24 cellular contexts compared by ENCODE assay signal in the genomic region with DNA sequence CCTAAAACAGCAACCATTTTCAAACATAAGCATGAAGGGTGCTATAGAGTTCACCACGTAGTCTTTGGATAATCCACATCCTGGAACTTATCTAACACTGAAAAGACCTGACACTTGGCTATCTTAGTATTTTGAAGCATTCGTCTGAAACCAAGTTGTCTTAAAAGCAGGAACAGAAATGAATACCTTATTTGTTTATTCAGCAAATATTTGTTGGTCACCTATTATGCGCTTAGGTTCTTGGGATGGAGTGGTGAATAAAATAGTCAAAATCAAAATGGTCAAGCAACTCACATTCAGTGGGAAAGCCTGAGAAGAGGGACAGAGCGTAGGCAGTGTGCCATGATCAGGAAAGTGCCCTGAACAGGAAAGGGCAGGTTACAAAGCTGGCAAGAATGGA.
"Had no signal": no experiment of that assay in that cellular context is flagged by ENCODE, and none has a peak within 500 bp of the region (broad histone marks: within the 10 kb centered on the region; RNA-seq: fewer than 3 reads in every experiment).

No MANE protein-coding gene starts in this region.

- H3K4me1 ChIP-seq: transverse colon had no signal

- H3K4me1 Mint-ChIP-seq: central memory CD8-positive, alpha-beta T cell; mesothelial cell of epicardium; natural killer cell; neural crest cell had no signal

- H3K27ac Mint-ChIP-seq: effector memory CD8-positive, alpha-beta T cell; mesothelial cell of epicardium; natural killer cell; progenitor cell of endocrine pancreas had no signal

- H3K36me3 ChIP-seq: esophagus squamous epithelium, ovary, stomach, thoracic aorta, transverse colon had no signal

- H3K4me3 Mint-ChIP-seq: central memory CD8-positive, alpha-beta T cell; effector memory CD8-positive, alpha-beta T cell; mesothelial cell of epicardium; natural killer cell; neural crest cell had no signal

- H3K36me3 Mint-ChIP-seq: natural killer cell had no signal

- H3K27ac ChIP-seq: epithelial cell of prostate, esophagus squamous epithelium, hepatocyte, ovary, stomach, thoracic aorta had no signal

- H3K9me3 ChIP-seq: ovary, transverse colon had no signal

- H3K4me3 ChIP-seq: esophagus squamous epithelium, hepatocyte, ovary, skin epidermis, stomach, thoracic aorta, transverse colon had no signal

- ATAC-seq: effector memory CD8-positive, alpha-beta T cell; left colon; natural killer cell; sciatic nerve had no signal

- DNase-seq: effector memory CD8-positive, alpha-beta T cell; esophagus squamous epithelium; foreskin fibroblast; head of caudate nucleus; left colon; natural killer cell; nucleus accumbens; ovary; retina; stimulated activated CD4-positive, alpha-beta T cell treated with anti-CD3 and anti-CD28 coated beads, Interleukin-2, amount 100 ng/mL, for 24 hours; stimulated activated CD4-positive, alpha-beta T cell treated with anti-CD3 and anti-CD28 coated beads, Interleukin-4, amount 100 ng/mL, for 4 hours; stimulated activated naive CD4-positive, alpha-beta T cell; stomach; substantia nigra; transverse colon had no signal

- H3K27me3 ChIP-seq: esophagus squamous epithelium, hepatocyte, ovary, stomach, transverse colon had no signal
